2 cellular contexts compared by ENCODE assay signal in genomic region chr1:212560933-212561460, GRCh38.
TF ChIP-seq lines count a peak whose summit lies in the region.

No MANE protein-coding gene starts in this region.

TF ChIP-seq in A549, 52 proteins besides CTCF, POLR2A, EP300 and RAD21 (continued from another document):
- no peak for TF ChIP-seq JUNB (IDR thresholded peaks at IDR 0.05)
- no peak for TF ChIP-seq ZSCAN20 (CRISPR knock-in tag; IDR thresholded peaks at IDR 0.05)
- no peak for TF ChIP-seq CBX8 (IDR thresholded peaks at IDR 0.05)
- TF ChIP-seq, protein P1, sequence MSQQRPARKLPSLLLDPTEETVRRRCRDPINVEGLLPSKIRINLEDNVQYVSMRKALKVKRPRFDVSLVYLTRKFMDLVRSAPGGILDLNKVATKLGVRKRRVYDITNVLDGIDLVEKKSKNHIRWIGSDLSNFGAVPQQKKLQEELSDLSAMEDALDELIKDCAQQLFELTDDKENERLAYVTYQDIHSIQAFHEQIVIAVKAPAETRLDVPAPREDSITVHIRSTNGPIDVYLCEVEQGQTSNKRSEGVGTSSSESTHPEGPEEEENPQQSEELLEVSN (IDR thresholded peaks at IDR 0.05; ENCODE audit: borderline replicate concordance, low read depth), result no peak
- no peak for TF ChIP-seq EHMT2 (IDR thresholded peaks at IDR 0.05; ENCODE audit: low read depth)
- no peak for TF ChIP-seq NR3C1 (IDR thresholded peaks at IDR 0.05)
- TF ChIP-seq MYC (IDR thresholded peaks at IDR 0.05; ENCODE audit: borderline replicate concordance, low read length), result no peak
- no peak for TF ChIP-seq MAZ (IDR thresholded peaks at IDR 0.05; ENCODE audit: borderline replicate concordance, low read depth, low read length)
- no peak for TF ChIP-seq BHLHE40 (IDR thresholded peaks at IDR 0.05; ENCODE audit: low read depth, low read length)
- no peak for TF ChIP-seq HDAC2 (IDR thresholded peaks at IDR 0.05)
- no peak for TF ChIP-seq ZC3H11A (IDR thresholded peaks at IDR 0.05)
- no peak for TF ChIP-seq ZNF302 (CRISPR knock-in tag; IDR thresholded peaks at IDR 0.05)
- TF ChIP-seq, protein P2, sequence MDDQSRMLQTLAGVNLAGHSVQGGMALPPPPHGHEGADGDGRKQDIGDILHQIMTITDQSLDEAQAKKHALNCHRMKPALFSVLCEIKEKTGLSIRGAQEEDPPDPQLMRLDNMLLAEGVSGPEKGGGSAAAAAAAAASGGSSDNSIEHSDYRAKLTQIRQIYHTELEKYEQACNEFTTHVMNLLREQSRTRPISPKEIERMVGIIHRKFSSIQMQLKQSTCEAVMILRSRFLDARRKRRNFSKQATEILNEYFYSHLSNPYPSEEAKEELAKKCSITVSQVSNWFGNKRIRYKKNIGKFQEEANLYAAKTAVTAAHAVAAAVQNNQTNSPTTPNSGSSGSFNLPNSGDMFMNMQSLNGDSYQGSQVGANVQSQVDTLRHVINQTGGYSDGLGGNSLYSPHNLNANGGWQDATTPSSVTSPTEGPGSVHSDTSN (IDR thresholded peaks at IDR 0.05), result no peak
- no peak for TF ChIP-seq CHD4 (IDR thresholded peaks at IDR 0.05; ENCODE audit: borderline replicate concordance)
- TF ChIP-seq HOXA7 (CRISPR knock-in tag; IDR thresholded peaks at IDR 0.05), result no peak
- no peak for TF ChIP-seq HOXB13 (CRISPR knock-in tag; IDR thresholded peaks at IDR 0.05; ENCODE audit: low read depth)
- no peak for TF ChIP-seq USF2 (IDR thresholded peaks at IDR 0.05)
- TF ChIP-seq SMC3 (IDR thresholded peaks at IDR 0.05), result no peak
- TF ChIP-seq PHF8 (IDR thresholded peaks at IDR 0.05; ENCODE audit: borderline replicate concordance, low read depth), result no peak

TF ChIP-seq in IMR-90, 13 proteins besides CTCF, POLR2A, EP300 and RAD21 (continued from another document):
- no peak for TF ChIP-seq BHLHE40 (IDR thresholded peaks at IDR 0.05; ENCODE audit: low read depth, low read length)
- no peak for TF ChIP-seq RCOR1 (IDR thresholded peaks at IDR 0.05; ENCODE audit: insufficient replicate concordance, low read length)
- TF ChIP-seq CEBPB (IDR thresholded peaks at IDR 0.05; ENCODE audit: low read depth, low read length), result no peak
- no peak for TF ChIP-seq ELK1 (IDR thresholded peaks at IDR 0.05; ENCODE audit: borderline replicate concordance, low read depth, low read length)
- TF ChIP-seq FOS (IDR thresholded peaks at IDR 0.05; ENCODE audit: low read depth, low read length), result no peak
- no peak for TF ChIP-seq MAZ (IDR thresholded peaks at IDR 0.05; ENCODE audit: borderline replicate concordance, low read depth, low read length)
- no peak for TF ChIP-seq MXI1 (IDR thresholded peaks at IDR 0.05; ENCODE audit: borderline replicate concordance, low read depth, low read length)
- TF ChIP-seq SMC3 (IDR thresholded peaks at IDR 0.05; ENCODE audit: low read depth, low read length), result no peak
- TF ChIP-seq CHD1 (IDR thresholded peaks at IDR 0.05; ENCODE audit: low read depth, low read length), result no peak
- no peak for TF ChIP-seq MAFK (IDR thresholded peaks at IDR 0.05; ENCODE audit: low read depth, low read length)
